In the genomic region with DNA sequence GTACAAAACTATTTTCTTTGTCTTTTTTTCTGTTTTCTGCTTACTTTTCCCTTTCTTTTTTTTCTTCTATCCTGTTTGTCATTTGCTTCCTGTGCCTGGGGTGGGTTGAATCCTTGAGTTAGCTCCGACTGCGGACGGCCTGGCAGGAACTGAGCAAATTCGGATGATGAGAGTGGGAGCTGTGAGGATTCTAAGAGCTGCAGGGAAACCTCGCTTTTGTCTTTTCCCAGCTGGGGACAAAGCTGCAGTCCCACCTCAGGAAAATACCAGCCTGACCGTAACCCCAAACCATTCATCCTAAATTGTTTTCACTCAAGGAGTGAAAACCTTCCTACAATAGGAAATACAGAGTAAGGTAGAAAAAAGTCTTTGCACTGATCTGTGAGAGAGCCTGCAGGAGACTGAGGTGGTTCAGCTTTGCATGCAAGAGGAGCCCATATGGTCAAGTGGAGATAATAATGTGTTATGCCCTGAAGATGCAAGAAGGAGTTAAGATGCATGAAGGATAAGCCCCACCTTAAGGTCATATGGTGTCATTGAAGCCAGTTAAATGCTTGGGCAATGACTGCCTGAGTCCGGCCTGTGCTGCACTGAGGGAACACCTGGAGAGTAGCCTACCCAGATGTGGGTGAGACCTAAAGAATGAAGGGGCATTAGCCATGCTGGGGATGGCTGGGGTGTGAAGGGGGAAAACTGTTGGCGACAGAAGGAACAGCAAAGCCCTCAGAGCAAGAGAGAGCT, we compare ENCODE assay signal across 18 cellular contexts. TPM values are rescaled to one million over a fixed set of nuclear protein-coding genes. Genes with fewer than 3 reads are reported as not detected.
A peak's percentile ranks its signal among the peaks of the same experiment; 100 is the strongest.
DNase-seq lines count a peak whose midpoint lies in the region; TF ChIP-seq lines count a peak whose summit lies in the region.
"Had no signal": no experiment of that assay in that cellular context is flagged by ENCODE, and none has a peak within 500 bp of the region (broad histone marks: within the 10 kb centered on the region; RNA-seq: fewer than 3 reads in every experiment).

No MANE protein-coding gene starts in this region.

- H3K36me3 Mint-ChIP-seq in neural progenitor cell: no peaks in the 10 kb centered on the region

- no peaks in the 10 kb centered on the region for H3K36me3 ChIP-seq in WERI-Rb-1
- H3K36me3 ChIP-seq in neural progenitor cell: no peaks in the 10 kb centered on the region
- no peaks in the 10 kb centered on the region for H3K36me3 ChIP-seq in ascending aorta
- no peaks in the 10 kb centered on the region for H3K36me3 ChIP-seq in thyroid gland
- H3K36me3 ChIP-seq in effector memory CD4-positive, alpha-beta T cell (ENCODE audit: control insufficient read depth, insufficient read depth, low read length): no peaks in the 10 kb centered on the region
- H3K36me3 ChIP-seq: BLaER1 treated with 17β-estradiol and CSF1 and Interleukin-3, amounts not matched to agents 10 nM and 100 nM; Peyer's patch had no signal

- peak overlapping the region; percentile 44 for H3K4me3 Mint-ChIP-seq in neural progenitor cell
- H3K4me3 Mint-ChIP-seq: T-helper 1 cell treated with Interleukin-12 subunit alpha and Interleukin-12 subunit beta and Interleukin-4 antibody, amounts not matched to agents 30 μg/mL and 1 μg/mL, for 36 hours had no signal

- no peaks in the 10 kb centered on the region for H3K79me2 ChIP-seq in neural progenitor cell (ENCODE audit: low read depth)

- H3K27ac Mint-ChIP-seq in neural progenitor cell: peak overlapping the region; percentile 32
- H3K27ac Mint-ChIP-seq: T-helper 1 cell treated with Interleukin-12 subunit alpha and Interleukin-12 subunit beta and Interleukin-4 antibody, amounts not matched to agents 30 μg/mL and 1 μg/mL, for 36 hours had no signal

- peak overlapping the region; percentile 54 for H3K4me2 ChIP-seq in neural progenitor cell
- H3K4me2 ChIP-seq: BLaER1 treated with 17β-estradiol and CSF1 and Interleukin-3, amounts not matched to agents 10 nM and 100 nM had no signal

- peaks cover 13% of the 10 kb centered on the region for H3K4me1 Mint-ChIP-seq in neural progenitor cell

- H4K20me1 ChIP-seq in neural progenitor cell (ENCODE audit: low read depth): no peaks in the 10 kb centered on the region
- H4K20me1 ChIP-seq: BLaER1 treated with 17β-estradiol and CSF1 and Interleukin-3, amounts not matched to agents 10 nM and 100 nM had no signal

- 63 to 73% methylated on average over 8 of the region's 8 CpGs for WGBS in thyroid gland, 2 donors

- H3F3A ChIP-seq in neural progenitor cell (ENCODE audit: low read depth): peaks cover 14% of the 10 kb centered on the region

- H3K9me3 ChIP-seq in WERI-Rb-1 (ENCODE audit: severe bottlenecking) (peaks cover 3% of the 10 kb centered on the region), neural progenitor cell (ENCODE audit: low read depth) (peaks cover 4% of the 10 kb centered on the region), ascending aorta (no peaks in the 10 kb centered on the region), thyroid gland (no peaks in the 10 kb centered on the region)
- H3K9me3 ChIP-seq in effector memory CD4-positive, alpha-beta T cell (ENCODE audit: control insufficient read depth, low read length): peaks cover 3% of the 10 kb centered on the region
- H3K9me3 ChIP-seq: Peyer's patch had no signal

- TF ChIP-seq CTCF in WERI-Rb-1 (IDR thresholded peaks at IDR 0.05; ENCODE audit: low read depth, low read length) (peak; percentile 18; the same call in 1 of the 2 replicates), neural progenitor cell (IDR thresholded peaks at IDR 0.05) (peak; percentile 30), ascending aorta (IDR thresholded peaks at IDR 0.05) (no peak), thyroid gland (IDR thresholded peaks at IDR 0.05) (no peak)

- TF ChIP-seq POLR2A in thyroid gland (IDR thresholded peaks at IDR 0.05): no peak

- H3K4me3 ChIP-seq in WERI-Rb-1 (ENCODE audit: low read depth, low read length): no peak overlapping the region
- no peak overlapping the region for H3K4me3 ChIP-seq in neural progenitor cell
- H3K4me3 ChIP-seq in ascending aorta: no peak overlapping the region
- H3K4me3 ChIP-seq in thyroid gland (replicated peaks in 1 of 3): no peak overlapping the region
- H3K4me3 ChIP-seq in effector memory CD4-positive, alpha-beta T cell (ENCODE audit: insufficient read depth, low read depth, low read length, poor library complexity, severe bottlenecking): no peak overlapping the region
- H3K4me3 ChIP-seq: BLaER1 treated with 17β-estradiol and CSF1 and Interleukin-3, amounts not matched to agents 10 nM and 100 nM; Peyer's patch had no signal

- H3K4me1 ChIP-seq in neural progenitor cell (peaks cover 11% of the 10 kb centered on the region), ascending aorta (no peaks in the 10 kb centered on the region), thyroid gland (no peaks in the 10 kb centered on the region)
- H3K4me1 ChIP-seq in effector memory CD4-positive, alpha-beta T cell (ENCODE audit: control insufficient read depth, insufficient read depth, low read length, poor library complexity, severe bottlenecking): no peaks in the 10 kb centered on the region
- H3K4me1 ChIP-seq: BLaER1 treated with 17β-estradiol and CSF1 and Interleukin-3, amounts not matched to agents 10 nM and 100 nM; Peyer's patch had no signal

- H3K27ac ChIP-seq in WERI-Rb-1 (peak overlapping the region; percentile 73), neural progenitor cell (no peak overlapping the region), ascending aorta (no peak overlapping the region), thyroid gland (no peak overlapping the region)
- H3K27ac ChIP-seq in effector memory CD4-positive, alpha-beta T cell (ENCODE audit: insufficient read depth, low read length, poor library complexity, severe bottlenecking): no peak overlapping the region
- H3K27ac ChIP-seq: 22Rv1; BLaER1 treated with 17β-estradiol and CSF1 and Interleukin-3, amounts not matched to agents 10 nM and 100 nM; Peyer's patch had no signal

- peak; percentile 16 for DNase-seq in DMS 273 (lab: John Stamatoyannopoulos, UW; ENCODE audit: unreplicated experiment)
- DNase-seq in DMS 273 treated with DMSO at 0.1 percent for 48 hours (lab: John Stamatoyannopoulos, UW): no peak
- peak; percentile 87 for DNase-seq in NCI-H524 treated with DMSO at 0.1 percent for 48 hours (lab: John Stamatoyannopoulos, UW)
- DNase-seq in WERI-Rb-1: peak; percentile 57
- DNase-seq in neural progenitor cell (ENCODE audit: low spot score): peak; percentile 47
- no peak for DNase-seq in ascending aorta (ENCODE audit: low spot score in 2 of 2)
- no peak for DNase-seq in thyroid gland
- no peak for DNase-seq in effector memory CD4-positive, alpha-beta T cell
- DNase-seq: HCEC 1CT, KG1, MM.1S, NCI-H1930, NCI-H526, Peyer's patch, SHP77 had no signal

- intact Hi-C loops in ascending aorta (cut with DNase I): no loop called here
- intact Hi-C loops in thyroid gland (cut with DNase I): no loop called here

- H3K9ac ChIP-seq in neural progenitor cell: no peak overlapping the region
- H3K9ac ChIP-seq: BLaER1 treated with 17β-estradiol and CSF1 and Interleukin-3, amounts not matched to agents 10 nM and 100 nM had no signal

- peaks cover 12% of the 10 kb centered on the region for H3K9me3 Mint-ChIP-seq in neural progenitor cell

- peaks cover 5% of the 10 kb centered on the region for H3K27me3 Mint-ChIP-seq in neural progenitor cell (ENCODE audit: insufficient read depth, low read depth)

- H3K27me3 ChIP-seq in WERI-Rb-1 (ENCODE audit: insufficient read depth, low read depth, severe bottlenecking) (no peaks in the 10 kb centered on the region), neural progenitor cell (peaks cover 7% of the 10 kb centered on the region), ascending aorta (no peaks in the 10 kb centered on the region), thyroid gland (no peaks in the 10 kb centered on the region)
- H3K27me3 ChIP-seq in effector memory CD4-positive, alpha-beta T cell (replicated peaks; ENCODE audit: control insufficient read depth, insufficient read depth, low read length, poor library complexity, severe bottlenecking): no peaks in the 10 kb centered on the region
- H3K27me3 ChIP-seq: BLaER1 treated with 17β-estradiol and CSF1 and Interleukin-3, amounts not matched to agents 10 nM and 100 nM; Peyer's patch had no signal

- H2AFZ ChIP-seq in neural progenitor cell (replicated peaks): no peak overlapping the region

RNA-seq across cellular contexts. Expression of a gene that starts 31.7 kb away (rescaled TPM):
- total RNA-seq in neural progenitor cell (ENCODE audit: low replicate concordance) (87.6 and 96.6 TPM in 2 replicates), ascending aorta (18.8 TPM), thyroid gland (1 to 10 TPM; 1.5 to 6.3 (median 3.8) TPM)

Comparison
In these comparisons a context has a peak if more than half of its experiments do, and no peak if none do; other contexts are left out.
1. DNase-seq: peak in DMS 273 (single experiment), NCI-H524 treated with DMSO at 0.1 percent for 48 hours (single experiment), WERI-Rb-1 (single experiment) and neural progenitor cell (single experiment); none in DMS 273 treated with DMSO at 0.1 percent for 48 hours (single experiment), ascending aorta (0 of 2), thyroid gland (0 of 2) and effector memory CD4-positive, alpha-beta T cell (0 of 3).
2. CTCF ChIP-seq: peak in WERI-Rb-1 (single experiment) and neural progenitor cell (single experiment); none in ascending aorta (0 of 3) and thyroid gland (0 of 6).